ENCODE assay signal across 24 cellular contexts in the genomic region with DNA sequence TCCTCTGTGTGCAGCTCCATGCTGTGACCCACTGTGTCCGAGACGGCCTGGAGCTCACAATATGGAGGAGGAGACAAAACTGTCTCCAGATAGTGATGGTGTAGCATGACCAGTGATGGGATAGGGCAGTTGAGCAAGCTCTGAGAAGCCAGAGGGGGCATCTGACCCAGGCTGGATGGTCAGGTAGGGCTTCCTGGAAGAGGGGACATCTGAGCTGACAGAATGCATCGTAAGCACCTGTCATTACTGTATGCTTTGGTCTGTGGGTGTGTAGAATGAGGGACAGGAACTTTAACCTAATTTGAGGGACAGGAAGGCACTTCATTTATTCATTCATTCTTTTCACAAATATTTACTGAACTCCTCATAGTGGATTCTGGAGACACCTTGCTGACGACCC. TPM values are rescaled to one million over a fixed set of nuclear protein-coding genes. Genes with fewer than 3 reads are reported as not detected.
DNase-seq lines count a peak whose midpoint lies in the region; ATAC-seq, FAIRE-seq and TF ChIP-seq lines count a peak whose summit lies in the region.
"Had no signal": no experiment of that assay in that cellular context is flagged by ENCODE, and none has a peak within 500 bp of the region (broad histone marks: within the 10 kb centered on the region; RNA-seq: fewer than 3 reads in every experiment).

No MANE protein-coding gene starts in this region.

- H3K56ac ChIP-seq in H9 (ENCODE audit: insufficient read length, low read depth, low read length), result no peak overlapping the region

- no peak overlapping the region for H2BK120ac ChIP-seq in H9 (ENCODE audit: low read depth, low read length, poor library complexity, severe bottlenecking)

- H3K4me2 ChIP-seq in H9 (ENCODE audit: insufficient read depth, insufficient read length, low read length) (no peak overlapping the region), astrocyte (ENCODE audit: low read length) (no peak overlapping the region)

- ATAC-seq in lower lobe of right lung (no peak), HG02759 (IDR thresholded peaks at IDR 0.05; ENCODE audit: unreplicated experiment) (no peak)
- ATAC-seq in activated CD4-positive, CD25-positive, alpha-beta regulatory T cell treated with anti-CD3 and anti-CD28 coated beads, Interleukin-2, amount 50 U/mL, for 24 hours, result no peak
- ATAC-seq: Panc1 had no signal

- no peak overlapping the region for H3K14ac ChIP-seq in H9 (ENCODE audit: insufficient read depth, low read length)

- H3K36me3 Mint-ChIP-seq in H9 (ENCODE audit: insufficient read depth in 1 of 3, low read depth in 3 of 3) (peaks cover 21 to 63% (median 56%) of the 10 kb centered on the region in 3 experiments), astrocyte (ENCODE audit: low read depth, unreplicated experiment) (peaks cover 35% of the 10 kb centered on the region), endothelial cell (ENCODE audit: low read depth, unreplicated experiment) (peaks cover 36% of the 10 kb centered on the region), osteocyte (ENCODE audit: unreplicated experiment) (peaks cover 22% of the 10 kb centered on the region)

- no peaks in the 10 kb centered on the region for H3K23me2 ChIP-seq in H9 (ENCODE audit: insufficient read length, low read depth, low read length, poor library complexity, severe bottlenecking)

- H3K4me1 Mint-ChIP-seq in H9, result peaks cover 12 to 30% of the 10 kb centered on the region in 2 experiments
- H3K4me1 Mint-ChIP-seq in astrocyte (ENCODE audit: low read depth, unreplicated experiment), result peaks cover 15% of the 10 kb centered on the region
- peaks cover 9% of the 10 kb centered on the region for H3K4me1 Mint-ChIP-seq in endothelial cell (ENCODE audit: unreplicated experiment)
- peaks cover 31% of the 10 kb centered on the region for H3K4me1 Mint-ChIP-seq in osteocyte (ENCODE audit: unreplicated experiment)

- H3K23ac ChIP-seq in H9 (ENCODE audit: insufficient read length, low read depth, low read length), result no peak overlapping the region

- no CpG with 5 or more reads among the region's 4 CpGs for WGBS in H9 (ENCODE audit: extremely low coverage, insufficient read length, low lambda C conversion rate)

- H3T11ph ChIP-seq in H9 (ENCODE audit: low read length), result no peak overlapping the region

- H3K27me3 Mint-ChIP-seq in H9 (ENCODE audit: low read depth) (no peaks in the 10 kb centered on the region; the same call in 1 of the 2 replicates), astrocyte (ENCODE audit: low read depth, unreplicated experiment) (no peaks in the 10 kb centered on the region), endothelial cell (ENCODE audit: unreplicated experiment) (peaks cover 17% of the 10 kb centered on the region), osteocyte (ENCODE audit: unreplicated experiment) (no peaks in the 10 kb centered on the region)
- H3K27me3 Mint-ChIP-seq: CD4-positive, alpha-beta T cell had no signal

- no peaks in the 10 kb centered on the region for H3K9me3 Mint-ChIP-seq in H9
- peaks cover 3% of the 10 kb centered on the region for H3K9me3 Mint-ChIP-seq in astrocyte (ENCODE audit: unreplicated experiment)
- no peaks in the 10 kb centered on the region for H3K9me3 Mint-ChIP-seq in endothelial cell (ENCODE audit: unreplicated experiment)
- no peaks in the 10 kb centered on the region for H3K9me3 Mint-ChIP-seq in osteocyte (ENCODE audit: unreplicated experiment)
- H3K9me3 Mint-ChIP-seq: CD4-positive, alpha-beta T cell had no signal

- no peaks in the 10 kb centered on the region for H3K79me1 ChIP-seq in H9 (ENCODE audit: insufficient read depth, low read depth, low read length, poor library complexity, severe bottlenecking)

- FAIRE-seq in astrocyte (lab: Jason Lieb, UNC), result no peak
- FAIRE-seq: GM12891 had no signal

- H3K4me1 ChIP-seq in H9 (ENCODE audit: insufficient read depth, low read length) (no peaks in the 10 kb centered on the region), astrocyte (ENCODE audit: insufficient read depth, low read length) (peaks cover 5% of the 10 kb centered on the region), lower lobe of right lung (peaks cover 2% of the 10 kb centered on the region)
- H3K4me1 ChIP-seq: BE2C had no signal

- H4K91ac ChIP-seq in H9 (ENCODE audit: insufficient read length, low read depth, low read length), result no peak overlapping the region

- no peaks in the 10 kb centered on the region for H3K27me3 ChIP-seq in H9 (ENCODE audit: insufficient read depth, low read length)
- H3K27me3 ChIP-seq in astrocyte (ENCODE audit: insufficient read depth, low read length), result no peaks in the 10 kb centered on the region
- no peaks in the 10 kb centered on the region for H3K27me3 ChIP-seq in lower lobe of right lung (ENCODE audit: low read depth)
- H3K27me3 ChIP-seq: BE2C had no signal

- no peak for DNase-seq in H9
- no peak for DNase-seq in astrocyte (ENCODE audit: low read depth)
- no peak for DNase-seq in endothelial cell (ENCODE audit: low spot score)
- DNase-seq in osteocyte (ENCODE audit: extremely low spot score, unreplicated experiment), result no peak
- no peak for DNase-seq in lower lobe of right lung
- DNase-seq in activated gamma-delta T cell treated with Interleukin-2 at 50 U/mL for 16 hours, result no peak
- DNase-seq: BE2C; CD4-positive, alpha-beta T cell; COR-L47; GOT3; KBM-7; MM.1S; NCI-H1092; NCI-H1436; NCI-H1930; NCI-H2227 treated with DMSO at 0.1 percent for 48 hours; NCI-H510A; NCI-H82 had no signal

- no peak overlapping the region for H4K5ac ChIP-seq in H9 (ENCODE audit: insufficient read length, low read depth, low read length)

- no peak overlapping the region for H3K18ac ChIP-seq in H9 (ENCODE audit: insufficient read length, low read depth, low read length)

- H2BK12ac ChIP-seq in H9 (ENCODE audit: insufficient read length, low read depth, low read length), result no peak overlapping the region

- H3K79me2 ChIP-seq in H9 (ENCODE audit: insufficient read depth, low read length) (no peaks in the 10 kb centered on the region), astrocyte (ENCODE audit: insufficient read depth, low read length) (no peaks in the 10 kb centered on the region)

- TF ChIP-seq CTCF in H9 (conservative IDR thresholded peaks at IDR 0.05) (no peak), astrocyte (IDR thresholded peaks at IDR 0.05; ENCODE audit: insufficient read depth, low read depth, low read length) (no peak), endothelial cell (IDR thresholded peaks at IDR 0.05; ENCODE audit: unreplicated experiment) (no peak), osteocyte (IDR thresholded peaks at IDR 0.05) (no peak), lower lobe of right lung (IDR thresholded peaks at IDR 0.05) (no peak)

- no peak overlapping the region for H2AK5ac ChIP-seq in H9 (ENCODE audit: insufficient read length, low read length)

- no peak overlapping the region for H4K8ac ChIP-seq in H9 (replicated peaks; ENCODE audit: insufficient read length, low read depth, low read length)

- H3K4me3 ChIP-seq in astrocyte (ENCODE audit: insufficient read depth, low read depth, low read length), result no peak overlapping the region
- no peak overlapping the region for H3K4me3 ChIP-seq in lower lobe of right lung

- no peak overlapping the region for H3K4ac ChIP-seq in H9 (ENCODE audit: low read depth, low read length)

- H3K36me3 ChIP-seq in astrocyte (ENCODE audit: insufficient read depth, low read length), result peaks cover 12% of the 10 kb centered on the region
- H3K36me3 ChIP-seq in lower lobe of right lung, result peaks cover 49% of the 10 kb centered on the region
- H3K36me3 ChIP-seq: BE2C had no signal

- H3K27ac Mint-ChIP-seq in H9 (peak overlapping the region in 2 of 3 experiments; percentile 1 to 72; a peak in 3 of 7 replicates), astrocyte (ENCODE audit: unreplicated experiment) (peak overlapping the region; percentile 60), endothelial cell (ENCODE audit: unreplicated experiment) (peak overlapping the region; percentile 2), osteocyte (ENCODE audit: unreplicated experiment) (peak overlapping the region; percentile 78)
- H3K27ac Mint-ChIP-seq: CD4-positive, alpha-beta T cell had no signal

- H3K27ac ChIP-seq in H9 (ENCODE audit: insufficient read length, low read depth, low read length), result no peak overlapping the region
- no peak overlapping the region for H3K27ac ChIP-seq in astrocyte (ENCODE audit: low read depth, low read length)
- no peak overlapping the region for H3K27ac ChIP-seq in lower lobe of right lung

- H3K4me3 Mint-ChIP-seq in H9 (no peak overlapping the region), astrocyte (ENCODE audit: unreplicated experiment) (peak overlapping the region; percentile 30), endothelial cell (ENCODE audit: unreplicated experiment) (peak overlapping the region; percentile 34), osteocyte (ENCODE audit: unreplicated experiment) (no peak overlapping the region)
- H3K4me3 Mint-ChIP-seq: CD4-positive, alpha-beta T cell had no signal

- H3K9me3 ChIP-seq in H9 (ENCODE audit: control insufficient read depth, low read depth, low read length) (no peaks in the 10 kb centered on the region), astrocyte (ENCODE audit: insufficient read depth, low read depth, low read length) (no peaks in the 10 kb centered on the region), lower lobe of right lung (no peaks in the 10 kb centered on the region)
- H3K9me3 ChIP-seq: BE2C had no signal

- H2BK5ac ChIP-seq in H9 (ENCODE audit: insufficient read length, low read length), result no peak overlapping the region

- H2BK15ac ChIP-seq in H9 (ENCODE audit: low read depth, low read length), result no peak overlapping the region

- intact Hi-C loops in lower lobe of right lung (cut with DNase I), result no loop called here

- H2AFZ ChIP-seq in H9 (ENCODE audit: low read length) (no peak overlapping the region), astrocyte (ENCODE audit: low read depth, low read length) (no peak overlapping the region)

- no peaks in the 10 kb centered on the region for H4K20me1 ChIP-seq in H9 (ENCODE audit: control insufficient read depth, insufficient read depth, insufficient read length)
- H4K20me1 ChIP-seq in astrocyte (ENCODE audit: insufficient read depth, low read length), result peaks cover 2% of the 10 kb centered on the region

- no peak overlapping the region for H2BK20ac ChIP-seq in H9 (ENCODE audit: low read depth, low read length, poor library complexity, severe bottlenecking)

- H3K9ac ChIP-seq in H9 (ENCODE audit: extremely low read depth, insufficient read length, low read length) (no peak overlapping the region), astrocyte (ENCODE audit: low read length) (no peak overlapping the region)

RNA-seq across cellular contexts. Expression of a gene that starts 6.5 kb away (rescaled TPM):
- total RNA-seq in H9 (2021) (180 and 190 TPM in 2 replicates), astrocyte (93.4 and 107 TPM in 2 replicates), endothelial cell (ENCODE audit: unreplicated experiment) (60.5 TPM), osteocyte (47.4 and 48.7 TPM in 2 replicates), lower lobe of right lung (40.8 TPM)

RNA-seq across cellular contexts. Expression of a gene that starts 21.0 kb away (rescaled TPM):
- total RNA-seq in H9 (2021) (530 and 547 TPM in 2 replicates), astrocyte (655 and 663 TPM in 2 replicates), endothelial cell (ENCODE audit: unreplicated experiment) (258 TPM), osteocyte (151 and 184 TPM in 2 replicates), lower lobe of right lung (447 TPM)

RNA-seq across cellular contexts. Expression of a gene that starts 29.8 kb away (rescaled TPM):
- total RNA-seq in H9 (2021) (77.0 and 78.1 TPM in 2 replicates), astrocyte (2.2 and 2.4 TPM in 2 replicates), endothelial cell (ENCODE audit: unreplicated experiment) (44.8 TPM), osteocyte (3.3 TPM in 1 of 2 replicates, not detected in the other), lower lobe of right lung (816 TPM)
- total RNA-seq: CD4-positive, alpha-beta T cell had no signal

RNA-seq across cellular contexts. Expression of a gene that starts 38.5 kb away (rescaled TPM):
- total RNA-seq in H9 (2021) (175 and 176 TPM in 2 replicates), astrocyte (297 and 302 TPM in 2 replicates), endothelial cell (ENCODE audit: unreplicated experiment) (342 TPM), osteocyte (117 TPM in 2 replicates), lower lobe of right lung (75.1 TPM)

RNA-seq across cellular contexts. Expression of a gene that starts 57.5 kb away (rescaled TPM):
- total RNA-seq in H9 (2021) (not detected in 2 replicates), astrocyte (not detected in 2 replicates), endothelial cell (ENCODE audit: unreplicated experiment) (not detected), osteocyte (not detected in 2 replicates), lower lobe of right lung (0.68 TPM)
- total RNA-seq: A673; CD4-positive, alpha-beta T cell; G401 had no signal

Comparison
In these comparisons a context has a peak if more than half of its experiments do, and no peak if none do; other contexts are left out.
1. H3K27ac Mint-ChIP-seq: peak in every context shown above with its lines; median percentile 78 in osteocyte; 60 in astrocyte; 36 in H9; 2 in endothelial cell.
2. H3K4me3 Mint-ChIP-seq: peak in astrocyte (single experiment) and endothelial cell (single experiment); none in H9 (0 of 2) and osteocyte (single experiment).
3. RNA of a gene that starts 29.8 kb away (total RNA-seq): 816 TPM in lower lobe of right lung (single experiment), 77.0 to 78.1 TPM in H9 and 44.8 TPM in endothelial cell (single experiment); 3.3 TPM in osteocyte and 2.2 to 2.4 TPM in astrocyte; every median in the first group is over 10 times any median in the second.